ENCODE assay signal across 26 cellular contexts in genomic region chr13:56917966-56918365, GRCh38.
"Had no signal": no experiment of that assay in that cellular context is flagged by ENCODE, and none has a peak within 500 bp of the region (broad histone marks: within the 10 kb centered on the region; RNA-seq: fewer than 3 reads in every experiment).

No MANE protein-coding gene starts in this region.

- H3K4me3 Mint-ChIP-seq: mesothelial cell of epicardium; naive B cell; natural killer cell; nephron progenitor cell; neural progenitor cell; stimulated activated effector memory CD8-positive, alpha-beta T cell treated with anti-CD3 and anti-CD28 coated beads, Interleukin-12 subunit alpha, Interleukin-12 subunit beta, amount 100 ng/mL, for 72 hours; stimulated activated naive CD8-positive, alpha-beta T cell treated with anti-CD3 and anti-CD28 coated beads, Interleukin-15, Interleukin-2, amounts not matched to agents 100 ng/mL and 50 ng/mL, for 24 hours had no signal

- H3K36me3 Mint-ChIP-seq: mesothelial cell of epicardium; naive B cell; natural killer cell; neural progenitor cell; stimulated activated effector memory CD8-positive, alpha-beta T cell treated with anti-CD3 and anti-CD28 coated beads, Interleukin-12 subunit alpha, Interleukin-12 subunit beta, amount 100 ng/mL, for 72 hours had no signal

- H3K27ac Mint-ChIP-seq: mesothelial cell of epicardium; naive B cell; natural killer cell; nephron progenitor cell; neural progenitor cell; stimulated activated effector memory CD8-positive, alpha-beta T cell treated with anti-CD3 and anti-CD28 coated beads, Interleukin-12 subunit alpha, Interleukin-12 subunit beta, amount 100 ng/mL, for 72 hours; stimulated activated naive CD8-positive, alpha-beta T cell treated with anti-CD3 and anti-CD28 coated beads, Interleukin-15, Interleukin-2, amounts not matched to agents 100 ng/mL and 50 ng/mL, for 24 hours had no signal

- H3K4me1 ChIP-seq: left ventricle myocardium inferior, neural progenitor cell, prostate gland, spleen, suprapubic skin, tibial artery, upper lobe of right lung had no signal

- H3K9me3 Mint-ChIP-seq: mesothelial cell of epicardium, nephron progenitor cell, neural progenitor cell had no signal

- ATAC-seq: natural killer cell; right cardiac atrium; sciatic nerve; stimulated activated effector memory CD8-positive, alpha-beta T cell treated with anti-CD3 and anti-CD28 coated beads, Interleukin-12 subunit alpha, Interleukin-12 subunit beta, amount 100 ng/mL, for 72 hours; upper lobe of right lung had no signal

- H3K27me3 ChIP-seq: neural progenitor cell, neutrophil, ovary, spleen, suprapubic skin, tibial artery, upper lobe of right lung had no signal

- FAIRE-seq: urothelium cell line had no signal

- H3K27ac ChIP-seq: left ventricle myocardium inferior, neural progenitor cell, neutrophil, ovary, prostate gland, skin epidermis, spleen, suprapubic skin, thoracic aorta, tibial artery, upper lobe of right lung had no signal

- H3K27me3 Mint-ChIP-seq: naive B cell; stimulated activated naive CD8-positive, alpha-beta T cell treated with anti-CD3 and anti-CD28 coated beads, Interleukin-15, Interleukin-2, amounts not matched to agents 100 ng/mL and 50 ng/mL, for 24 hours had no signal

- DNase-seq: hippocampal formation; left ventricle myocardium inferior; naive B cell; natural killer cell; nephron progenitor cell; ovary; retina; spleen; stimulated activated CD4-positive, alpha-beta T cell treated with anti-CD3 and anti-CD28 coated beads, Interleukin-4, amount 100 ng/mL, for 24 hours; stimulated activated naive CD4-positive, alpha-beta T cell; tibial artery; trophoblast cell; upper lobe of right lung had no signal

- H3K4me1 Mint-ChIP-seq: mesothelial cell of epicardium; naive B cell; natural killer cell; nephron progenitor cell; neural progenitor cell; stimulated activated effector memory CD8-positive, alpha-beta T cell treated with anti-CD3 and anti-CD28 coated beads, Interleukin-12 subunit alpha, Interleukin-12 subunit beta, amount 100 ng/mL, for 72 hours had no signal

- H3K4me3 ChIP-seq: left ventricle myocardium inferior, lung, neural progenitor cell, ovary, prostate gland, skin epidermis, spleen, suprapubic skin, thoracic aorta, tibial artery, upper lobe of right lung had no signal

- H3K9me3 ChIP-seq: left ventricle myocardium inferior, neutrophil, ovary, prostate gland, suprapubic skin, thoracic aorta, tibial artery, upper lobe of right lung had no signal

- H3K36me3 ChIP-seq: left ventricle myocardium inferior, neural progenitor cell, neutrophil, ovary, prostate gland, spleen, suprapubic skin, thoracic aorta, tibial artery, upper lobe of right lung had no signal
